8 cellular contexts compared by ENCODE assay signal in genomic region chr22:39634530-39635399, GRCh38.
DNase-seq lines count a peak whose midpoint lies in the region; ATAC-seq and TF ChIP-seq lines count a peak whose summit lies in the region.

No MANE protein-coding gene starts in this region.

- H3K4me1 ChIP-seq in endodermal cell (ENCODE audit: control insufficient read depth, insufficient read depth, low read length) = no peaks in the 10 kb centered on the region

- H3K9ac ChIP-seq in endodermal cell (ENCODE audit: extremely low read depth, low read length, poor library complexity, severe bottlenecking) = no peak overlapping the region

- no peaks in the 10 kb centered on the region for H3K36me3 ChIP-seq in endodermal cell (ENCODE audit: control insufficient read depth, insufficient read depth, low read length)

- peak; percentile 57 for DNase-seq in SIG-M5 treated with dmso at 0.1 percent for 504 hours (lab: John Stamatoyannopoulos, UW; ENCODE audit: unreplicated experiment)
- no peak for DNase-seq in SIG-M5 (lab: John Stamatoyannopoulos, UW)
- peak; percentile 74 for DNase-seq in NCI-H226
- DNase-seq in endodermal cell = peak; percentile 75
- DNase-seq in smooth muscle cell of the brain vasculature (ENCODE audit: low read depth, low spot score) = peak; percentile 60
- no peak for DNase-seq in mesenteric fat pad (ENCODE audit: low spot score)
- no peak for DNase-seq in NCI-H2227 (lab: John Stamatoyannopoulos, UW; ENCODE audit: unreplicated experiment)

- H3K27ac ChIP-seq in endodermal cell (ENCODE audit: low read depth, low read length) = no peak overlapping the region

- H3K4me3 ChIP-seq in endodermal cell (ENCODE audit: low read length) = no peak overlapping the region

- no peaks in the 10 kb centered on the region for H3K9me3 ChIP-seq in endodermal cell (ENCODE audit: control insufficient read depth, low read length)

- H3K9me3 Mint-ChIP-seq in endodermal cell = no peaks in the 10 kb centered on the region

- H3K36me3 Mint-ChIP-seq in endodermal cell (ENCODE audit: low read depth) = no peaks in the 10 kb centered on the region

- H3K27me3 Mint-ChIP-seq in endodermal cell (ENCODE audit: insufficient read depth) = no peaks in the 10 kb centered on the region

- no peak for TF ChIP-seq CTCF in endodermal cell (conservative IDR thresholded peaks at IDR 0.05)

- no peak for ATAC-seq in GM21447 (IDR thresholded peaks at IDR 0.05; ENCODE audit: unreplicated experiment)

- no peak overlapping the region for H3K4me3 Mint-ChIP-seq in endodermal cell

- 87 to 95% methylated on average over 9 to 18 of the region's 18 CpGs for WGBS in endodermal cell (ENCODE audit: insufficient coverage in 1 of 2, insufficient read length in 1 of 2), 2 experiments

- H3K27ac Mint-ChIP-seq in endodermal cell = no peak overlapping the region

- H3K27me3 ChIP-seq in endodermal cell (ENCODE audit: control insufficient read depth, insufficient read depth, low read length, poor library complexity, severe bottlenecking) = no peaks in the 10 kb centered on the region

- H3K4me1 Mint-ChIP-seq in endodermal cell = peaks cover 1% of the 10 kb centered on the region

Comparison
In these comparisons a context has a peak if more than half of its experiments do, and no peak if none do; other contexts are left out.
1. DNase-seq: peak in SIG-M5 treated with dmso at 0.1 percent for 504 hours (single experiment), NCI-H226 (single experiment), endodermal cell (single experiment) and smooth muscle cell of the brain vasculature (single experiment); none in SIG-M5 (single experiment), mesenteric fat pad (single experiment) and NCI-H2227 (single experiment).